In the genomic region with DNA sequence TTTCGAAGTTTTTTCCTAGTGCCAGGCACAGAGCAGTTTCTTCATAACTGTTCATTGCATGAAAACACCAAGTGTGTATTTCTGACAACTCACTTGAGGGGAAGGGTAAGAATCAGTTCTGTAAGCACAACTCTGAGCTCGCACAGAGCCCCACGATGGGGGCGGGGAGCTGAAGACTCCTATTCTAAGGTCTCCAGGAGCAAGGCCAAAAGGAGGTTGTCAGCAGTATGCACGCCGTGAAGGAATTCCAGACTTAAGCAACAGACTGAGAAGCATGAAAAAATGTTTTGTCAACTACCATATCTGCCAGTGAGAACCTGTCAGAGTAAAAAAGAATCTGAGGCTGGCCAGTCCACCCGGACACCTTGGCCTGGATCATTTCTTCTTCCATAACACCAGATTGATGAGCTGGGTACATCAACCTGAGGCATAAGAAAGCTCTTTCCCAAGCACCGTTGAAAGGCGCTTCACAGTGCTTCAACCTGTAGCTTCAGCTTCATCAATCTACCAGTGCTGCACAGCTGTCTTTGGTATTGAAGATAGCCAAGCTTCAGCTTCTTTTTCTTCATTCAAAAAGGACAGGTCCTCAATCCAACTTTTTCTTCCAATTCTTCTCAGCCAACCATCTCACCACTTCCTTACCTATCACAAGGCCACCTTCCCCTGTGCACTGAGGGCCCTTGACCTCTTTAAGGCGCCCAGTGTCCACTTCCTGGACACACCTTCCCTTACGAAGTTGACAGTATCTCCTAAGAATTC, we compare ENCODE assay signal across 8 cellular contexts. TPM values are rescaled to one million over a fixed set of nuclear protein-coding genes. Genes with fewer than 3 reads are reported as not detected.
DNase-seq lines count a peak whose midpoint lies in the region; ATAC-seq, FAIRE-seq and TF ChIP-seq lines count a peak whose summit lies in the region.

No MANE protein-coding gene starts in this region.

- TF ChIP-seq POLR2A in HepG2 (IDR thresholded peaks at IDR 0.05; ENCODE audit: insufficient read depth in 1 of 2, low read depth in 2 of 2, low read length in 2 of 2) (no peak), thyroid gland (IDR thresholded peaks at IDR 0.05) (peak in 1 of 2 donors; percentile 23)

- CTCF ChIA-PET in mammary epithelial cell (lab: Charles Lee; ENCODE audit: low non-redundant PET): no interaction called here
- CTCF ChIA-PET in HepG2 (lab: Yijun Ruan, JAX; ENCODE audit: low intra/inter-chr PET ratio, low total read pairs): no interaction called here

- dilution Hi-C loops in mammary epithelial cell (cut with HindIII; ENCODE audit: low sequenced_read_pairs): no loop called here

- ATAC-seq in HepG2 (no peak), HG02884 (IDR thresholded peaks at IDR 0.05; ENCODE audit: unreplicated experiment) (no peak), HG03095 (IDR thresholded peaks at IDR 0.05; ENCODE audit: unreplicated experiment) (no peak)

- H3K4me1 ChIP-seq in mammary epithelial cell (ENCODE audit: insufficient read depth, low read length) (peaks cover 27% of the 10 kb centered on the region), HepG2 (ENCODE audit: insufficient read depth, low read length) (peaks cover 40% of the 10 kb centered on the region), thyroid gland (peaks cover 61 to 65% of the 10 kb centered on the region in 2 donors)

- peak overlapping the region; percentile 84 for H3K27ac Mint-ChIP-seq in activated T-cell treated with anti-CD3 and anti-CD28 coated beads, Interleukin-2, amount 50 U/mL, for 24 hours

- H3K4me3 Mint-ChIP-seq in activated T-cell treated with anti-CD3 and anti-CD28 coated beads, Interleukin-2, amount 50 U/mL, for 24 hours: peak overlapping the region; percentile 77

- H3K79me2 ChIP-seq in mammary epithelial cell (ENCODE audit: insufficient read depth, low read length) (peaks cover 32% of the 10 kb centered on the region), HepG2 (ENCODE audit: insufficient read depth, low read length) (peaks cover 32% of the 10 kb centered on the region)

- no peak for FAIRE-seq in HepG2 (lab: Jason Lieb, UNC)
- no peak for FAIRE-seq in GM19239 (lab: Jason Lieb, UNC)

- H3K36me3 ChIP-seq in mammary epithelial cell (ENCODE audit: insufficient read depth, low read length) (no peaks in the 10 kb centered on the region), HepG2 (replicated peaks in 1 of 2; ENCODE audit: control insufficient read depth in 1 of 2, insufficient read depth in 2 of 2, low read length in 2 of 2) (peaks cover 5 to 6% of the 10 kb centered on the region in 2 experiments; a peak in 3 of 5 replicates), thyroid gland (no peaks in the 10 kb centered on the region)

- H4K20me1 ChIP-seq in mammary epithelial cell (ENCODE audit: insufficient read depth, low read length): no peaks in the 10 kb centered on the region
- peaks cover 3% of the 10 kb centered on the region; the same call in 1 of the 2 replicates for H4K20me1 ChIP-seq in HepG2 (ENCODE audit: insufficient read depth, low read length)

- POLR2A ChIA-PET in HepG2 (lab: Yijun Ruan, JAX): interaction anchor here (0.9 kb wide), 1 partner anchor 8 kb away, joined by 3 read pairs; no protein-coding TSS in a partner anchor

- WGBS in mammary epithelial cell (ENCODE audit: low coverage, missing lambda C conversion rate): 59% methylated on average over 11 of the region's 11 CpGs
- 79% methylated on average over 11 of the region's 11 CpGs for WGBS in HepG2 (ENCODE audit: low lambda C conversion rate)
- WGBS in thyroid gland, 2 donors: 48 to 51% methylated on average over 11 of the region's 11 CpGs

- intact Hi-C loops in mammary epithelial cell (cut with micrococcal nuclease) (loop anchor here (5.0 kb wide), 1 partner anchor 303 kb away; no protein-coding TSS in a partner anchor), HepG2 (cut with micrococcal nuclease; ENCODE audit: unreplicated experiment) (loop anchor here (5.0 kb wide), 1 partner anchor 108 kb away; no protein-coding TSS in a partner anchor), thyroid gland (cut with DNase I) (no loop called here)

- H3K4me1 Mint-ChIP-seq in activated T-cell treated with anti-CD3 and anti-CD28 coated beads, Interleukin-2, amount 50 U/mL, for 24 hours (ENCODE audit: low read depth): peaks cover 32% of the 10 kb centered on the region

- TF ChIP-seq CTCF in mammary epithelial cell (conservative IDR thresholded peaks at IDR 0.05 in 1 of 2, IDR thresholded peaks at IDR 0.05 in 1 of 2; ENCODE audit: extremely low read depth in 1 of 2, insufficient read depth in 1 of 2, low read depth in 1 of 2, low read length in 2 of 2): no peak
- no peak for TF ChIP-seq CTCF in HepG2 (CRISPR knock-in tag; IDR thresholded peaks at IDR 0.05)
- no peak for TF ChIP-seq CTCF in thyroid gland (IDR thresholded peaks at IDR 0.05)

- H3K4me2 ChIP-seq in mammary epithelial cell (ENCODE audit: insufficient read depth, low read depth, low read length) (peak overlapping the region; percentile 82), HepG2 (ENCODE audit: low read depth, low read length) (peak overlapping the region; percentile 87)

- no peaks in the 10 kb centered on the region for H3K27me3 Mint-ChIP-seq in activated T-cell treated with anti-CD3 and anti-CD28 coated beads, Interleukin-2, amount 50 U/mL, for 24 hours

- H2AFZ ChIP-seq in mammary epithelial cell (ENCODE audit: low read depth, low read length) (no peak overlapping the region), HepG2 (ENCODE audit: low read length) (no peak overlapping the region)

- H3K9me3 Mint-ChIP-seq in activated T-cell treated with anti-CD3 and anti-CD28 coated beads, Interleukin-2, amount 50 U/mL, for 24 hours: no peaks in the 10 kb centered on the region

- TF ChIP-seq EP300 in HepG2 (IDR thresholded peaks at IDR 0.05; ENCODE audit: low read depth in 2 of 2, low read length in 2 of 2): no peak
- no peak for TF ChIP-seq EP300 in HepG2 (CRISPR knock-in tag; IDR thresholded peaks at IDR 0.05; ENCODE audit: borderline replicate concordance)

- H3K27me3 ChIP-seq in mammary epithelial cell (ENCODE audit: insufficient read depth, low read length) (no peaks in the 10 kb centered on the region), HepG2 (ENCODE audit: control insufficient read depth in 1 of 2, insufficient read depth in 2 of 2, low read length in 2 of 2) (no peaks in the 10 kb centered on the region; a peak in 1 of 5 replicates), thyroid gland (no peaks in the 10 kb centered on the region)

- H3K9me3 ChIP-seq in mammary epithelial cell (replicated peaks; ENCODE audit: insufficient read depth, low read length): no peaks in the 10 kb centered on the region
- H3K9me3 ChIP-seq in HepG2 (ENCODE audit: low read length): no peaks in the 10 kb centered on the region
- H3K9me3 ChIP-seq in thyroid gland: no peaks in the 10 kb centered on the region

- no peak for DNase-seq in activated T-cell treated with anti-CD3 and anti-CD28 coated beads, Interleukin-2, amount 50 U/mL, for 24 hours
- DNase-seq in activated T-cell treated with anti-CD3 and anti-CD28 coated beads, Interleukin-2, amount 50 U/mL, for 1 hour: no peak
- DNase-seq in mammary epithelial cell: peak; percentile 48
- DNase-seq in HepG2 (ENCODE audit: low spot score): no peak
- DNase-seq in thyroid gland: peak; percentile 73 to 79
- DNase-seq in GM19239 (ENCODE audit: insufficient read length, low spot score): no peak

- H3K4me3 ChIP-seq in mammary epithelial cell (replicated peaks in 1 of 3; ENCODE audit: insufficient read depth in 1 of 3, low read depth in 2 of 3, low read length in 3 of 3) (no peak overlapping the region), HepG2 (replicated peaks in 1 of 3; ENCODE audit: insufficient read depth in 1 of 3, low read depth in 2 of 3, low read length in 3 of 3) (peak overlapping the region in 2 of 3 experiments; percentile 54 to 62; a peak in 1 of 6 replicates), thyroid gland (replicated peaks in 1 of 3) (no peak overlapping the region)

- no peak for TF ChIP-seq RAD21 in HepG2 (CRISPR knock-in tag; IDR thresholded peaks at IDR 0.05)

- BruUV-seq in mammary epithelial cell (replicated peaks; lab: Mats Ljungman, UMichigan): no TSS peak
- BruUV-seq in HepG2 (replicated peaks; lab: Mats Ljungman, UMichigan): no TSS peak

- in situ Hi-C loops in mammary epithelial cell (cut with MboI; ENCODE audit: low sequenced_read_pairs in 2 of 2): no loop called here
- in situ Hi-C loops in HepG2 (cut with HindIII; ENCODE audit: extremely low pct_ligation_motif_present, low pct_unique_long_range_greater_than_20kb): no loop called here

- H3K27ac ChIP-seq in mammary epithelial cell (ENCODE audit: insufficient read depth, low read depth, low read length) (peak overlapping the region; percentile 62), HepG2 (ENCODE audit: extremely low read length, insufficient read depth, low read length) (peak overlapping the region; percentile 65), thyroid gland (peak overlapping the region; percentile 95 to 99 (median 99))

- H3K36me3 Mint-ChIP-seq in activated T-cell treated with anti-CD3 and anti-CD28 coated beads, Interleukin-2, amount 50 U/mL, for 24 hours (ENCODE audit: low read depth): peaks cover 16% of the 10 kb centered on the region

- H3K9ac ChIP-seq in mammary epithelial cell (ENCODE audit: insufficient read depth, low read length) (no peak overlapping the region), HepG2 (ENCODE audit: insufficient read depth, low read depth, low read length) (no peak overlapping the region)

RNA-seq across cellular contexts. Expression of a gene that starts 1.1 kb away (rescaled TPM):
- total RNA-seq in mammary epithelial cell (10 to 100 TPM; 43.7 to 82.2 TPM), HepG2 (2016; rRNA removed; fragmentation: Illumina TruSeq; extraction: Trizol) (162 and 227 TPM in 2 replicates), thyroid gland (100 to 1,000 TPM; 106 to 231 (median 156) TPM)
- polyA plus RNA-seq in mammary epithelial cell (71.4 TPM), HepG2 (2011; rRNA removed) (19.9 and 32.0 TPM in 2 replicates)
- polyA minus RNA-seq in mammary epithelial cell: 43.8 TPM
- total RNA-seq in HepG2 (2016; cell fraction: cytosol; rRNA removed; fragmentation: Illumina TruSeq; extraction: Trizol; ENCODE audit: low read depth): 53.8 and 56.6 TPM in 2 replicates
- 167 and 237 TPM in 2 replicates for total RNA-seq in HepG2 (2016; cell fraction: insoluble cytoplasmic fraction; rRNA removed; fragmentation: Illumina TruSeq; extraction: Trizol)
- 106 and 117 TPM in 2 replicates for total RNA-seq in HepG2 (2016; cell fraction: membrane; rRNA removed; fragmentation: Illumina TruSeq; extraction: Trizol)
- total RNA-seq in HepG2 (2016; cell fraction: nucleus; rRNA removed; fragmentation: Illumina TruSeq; extraction: Trizol): 61.8 and 66.6 TPM in 2 replicates
- polyA plus RNA-seq in HepG2 (2011; cell fraction: cytosol; rRNA removed): 14.6 and 17.1 TPM in 2 replicates
- polyA plus RNA-seq in HepG2 (2011; cell fraction: nucleus; rRNA removed): 5.7 and 8.6 TPM in 2 replicates
- 37.5 and 38.0 TPM in 2 replicates for polyA plus RNA-seq in HepG2 (2012)
- 41.8 and 48.7 TPM in 2 replicates for polyA plus RNA-seq in HepG2 (2016; cell fraction: cytosol; fragmentation: Illumina TruSeq; extraction: Trizol; ENCODE audit: low read depth)
- polyA plus RNA-seq in HepG2 (2016; cell fraction: insoluble cytoplasmic fraction; fragmentation: Illumina TruSeq; extraction: Trizol; ENCODE audit: low read depth): 146 and 166 TPM in 2 replicates
- polyA plus RNA-seq in HepG2 (2016; cell fraction: membrane; fragmentation: Illumina TruSeq; extraction: Trizol; ENCODE audit: low read depth): 62.0 and 63.7 TPM in 2 replicates
- 65.5 and 72.3 TPM in 2 replicates for polyA plus RNA-seq in HepG2 (2016; cell fraction: nucleus; fragmentation: Illumina TruSeq; extraction: Trizol; ENCODE audit: insufficient read depth, low read depth)
- polyA minus RNA-seq in HepG2 (2011; rRNA and poly(A)+ RNA removed; ENCODE audit: low replicate concordance): 6.1 and 7.3 TPM in 2 replicates
- polyA minus RNA-seq in HepG2 (2011; cell fraction: cytosol; rRNA and poly(A)+ RNA removed): 19.1 and 19.5 TPM in 2 replicates
- polyA minus RNA-seq in HepG2 (2011; cell fraction: nucleus; rRNA and poly(A)+ RNA removed): 20.9 and 21.8 TPM in 2 replicates

Comparison
In these comparisons a context has a peak if more than half of its experiments do, and no peak if none do; other contexts are left out.
1. DNase-seq: peak in mammary epithelial cell (single experiment) and thyroid gland (2 of 2); none in activated T-cell treated with anti-CD3 and anti-CD28 coated beads, Interleukin-2, amount 50 U/mL, for 24 hours (single experiment), activated T-cell treated with anti-CD3 and anti-CD28 coated beads, Interleukin-2, amount 50 U/mL, for 1 hour (single experiment), HepG2 (single experiment) and GM19239 (single experiment).
2. H3K4me3 ChIP-seq: peak in HepG2 (2 of 3); none in mammary epithelial cell (0 of 3) and thyroid gland (0 of 3).
3. Peak in every context shown above with its lines, with median percentiles within 50 percentile points of each other: H3K27ac ChIP-seq.